ENCODE assay signal across 18 cellular contexts in genomic region chr15:33746203-33746602, GRCh38.
DNase-seq lines count a peak whose midpoint lies in the region; ATAC-seq, FAIRE-seq and TF ChIP-seq lines count a peak whose summit lies in the region.
"Had no signal": no experiment of that assay in that cellular context is flagged by ENCODE, and none has a peak within 500 bp of the region (broad histone marks: within the 10 kb centered on the region; RNA-seq: fewer than 3 reads in every experiment).

No MANE protein-coding gene starts in this region.

- H3K4me1 ChIP-seq in HEK293 (ENCODE audit: control insufficient read depth, insufficient read depth, low read length) (no peaks in the 10 kb centered on the region), colonic mucosa (no peaks in the 10 kb centered on the region), esophagus muscularis mucosa (peaks cover 0 to 17% (median 14%) of the 10 kb centered on the region in 4 donors)

- H3K27ac ChIP-seq in HEK293 (ENCODE audit: extremely low read depth, low read depth, low read length) (no peak overlapping the region), colonic mucosa (no peak overlapping the region), esophagus muscularis mucosa (replicated peaks in 1 of 4) (no peak overlapping the region)
- H3K27ac ChIP-seq: BLaER1 treated with 17β-estradiol and CSF1 and Interleukin-3, amounts not matched to agents 10 nM and 100 nM had no signal

- CTCF ChIA-PET in HEK293 (lab: Yijun Ruan, JAX), result interaction anchor here (1.2 kb wide), 1 partner anchor 8 kb away, joined by 3 read pairs; no protein-coding TSS in a partner anchor

- TF ChIP-seq CTCF in HEK293 (tag by site-specific recombination; IDR thresholded peaks at IDR 0.05) (no peak), colonic mucosa (IDR thresholded peaks at IDR 0.05) (no peak), esophagus muscularis mucosa (IDR thresholded peaks at IDR 0.05) (no peak)

- FAIRE-seq in GM12891 (lab: Jason Lieb, UNC), result no peak
- FAIRE-seq: D721Med, G401.6, GM12892, GM18507, H54 had no signal

- TF ChIP-seq POLR2A in esophagus muscularis mucosa (IDR thresholded peaks at IDR 0.05; ENCODE audit: low read depth) (no peak), GM12891 (IDR thresholded peaks at IDR 0.05; ENCODE audit: low read depth, low read length) (no peak)

- no peak for ATAC-seq in HG03025 (IDR thresholded peaks at IDR 0.05; ENCODE audit: low FRiP score, unreplicated experiment)
- ATAC-seq: CD8-positive, alpha-beta T cell; GM23338 had no signal

- peak; percentile 26 for DNase-seq in colonic mucosa
- DNase-seq in esophagus muscularis mucosa (ENCODE audit: extremely low spot score), result peak; percentile 85
- DNase-seq in pons (ENCODE audit: low spot score), result peak; percentile 55
- no peak for DNase-seq in NCI-H1105 treated with DMSO at 0.1 percent for 48 hours (lab: John Stamatoyannopoulos, UW)
- DNase-seq in GM12891 (ENCODE audit: insufficient read length, low spot score), result no peak
- DNase-seq: CD8-positive, alpha-beta T cell; COR-L47; HCEC 1CT; HFFc6 had no signal

- H3K9me3 ChIP-seq in HEK293 (ENCODE audit: control insufficient read depth, insufficient read depth, low read depth, low read length) (no peaks in the 10 kb centered on the region), colonic mucosa (no peaks in the 10 kb centered on the region), esophagus muscularis mucosa (no peaks in the 10 kb centered on the region)
- H3K9me3 ChIP-seq: BLaER1 treated with 17β-estradiol and CSF1 and Interleukin-3, amounts not matched to agents 10 nM and 100 nM had no signal

- 79% methylated on average over 5 of the region's 5 CpGs for WGBS in esophagus muscularis mucosa

- TF ChIP-seq EP300 in esophagus muscularis mucosa (IDR thresholded peaks at IDR 0.05), result no peak

- intact Hi-C loops in colonic mucosa (cut with DNase I) (no loop called here), esophagus muscularis mucosa (cut with DNase I) (no loop called here)

- no peak overlapping the region for H3K4me3 ChIP-seq in HEK293 (ENCODE audit: low read depth, low read length)
- H3K4me3 ChIP-seq in colonic mucosa, result no peak overlapping the region
- H3K4me3 ChIP-seq in esophagus muscularis mucosa, result no peak overlapping the region
- H3K4me3 ChIP-seq: BLaER1 treated with 17β-estradiol and CSF1 and Interleukin-3, amounts not matched to agents 10 nM and 100 nM; GM23338 had no signal

- POLR2A ChIA-PET in HEK293 (lab: Yijun Ruan, JAX), result no interaction called here

- H3K36me3 ChIP-seq in HEK293 (ENCODE audit: control insufficient read depth in 2 of 2, insufficient read depth in 1 of 2, low read length in 2 of 2) (no peaks in the 10 kb centered on the region), colonic mucosa (no peaks in the 10 kb centered on the region), esophagus muscularis mucosa (peaks cover 0 to 18% (median 0%) of the 10 kb centered on the region in 4 donors)
- H3K36me3 ChIP-seq: BLaER1 treated with 17β-estradiol and CSF1 and Interleukin-3, amounts not matched to agents 10 nM and 100 nM had no signal

- no peak overlapping the region for H3K9ac ChIP-seq in colonic mucosa (ENCODE audit: low read depth in 2 of 2, low read length in 2 of 2)
- H3K9ac ChIP-seq: BLaER1 treated with 17β-estradiol and CSF1 and Interleukin-3, amounts not matched to agents 10 nM and 100 nM had no signal

- H3K27me3 ChIP-seq in colonic mucosa, result no peaks in the 10 kb centered on the region
- no peaks in the 10 kb centered on the region for H3K27me3 ChIP-seq in esophagus muscularis mucosa
- H3K27me3 ChIP-seq: BLaER1 treated with 17β-estradiol and CSF1 and Interleukin-3, amounts not matched to agents 10 nM and 100 nM had no signal

TF ChIP-seq in HEK293, 187 proteins besides CTCF, POLR2A, EP300 and RAD21:
- TF ChIP-seq KLF1 (tag by site-specific recombination; IDR thresholded peaks at IDR 0.05) (0 out of 2 replicates have a peak, but pooled peaks have one; percentile 29), ZNF544 (tag by site-specific recombination; IDR thresholded peaks at IDR 0.05) (no peak), BCL11B (tag by site-specific recombination; IDR thresholded peaks at IDR 0.05; ENCODE audit: low read depth) (no peak)

TF ChIP-seq in GM12891, 5 proteins besides CTCF, POLR2A, EP300 and RAD21:
- TF ChIP-seq POU2F2 (IDR thresholded peaks at IDR 0.05; ENCODE audit: low read depth, low read length) (no peak), PAX5 (IDR thresholded peaks at IDR 0.05; ENCODE audit: insufficient read depth, low read length, severe bottlenecking) (no peak), SPI1 (IDR thresholded peaks at IDR 0.05; ENCODE audit: low read depth, low read length) (no peak), TAF1 (IDR thresholded peaks at IDR 0.05; ENCODE audit: low read depth, low read length) (no peak), POLR2AphosphoS5 (IDR thresholded peaks at IDR 0.05; ENCODE audit: low read depth, low read length) (no peak)

Comparison
In these comparisons a context has a peak if more than half of its experiments do, and no peak if none do; other contexts are left out.
1. DNase-seq: peak in colonic mucosa (single experiment), esophagus muscularis mucosa (single experiment) and pons (single experiment); none in NCI-H1105 treated with DMSO at 0.1 percent for 48 hours (single experiment) and GM12891 (single experiment).